Comparison of ENCODE assay signal across 15 cellular contexts in genomic region chr17:2151634-2152033, GRCh38.
"Had no signal": no experiment of that assay in that cellular context is flagged by ENCODE, and none has a peak within 500 bp of the region (broad histone marks: within the 10 kb centered on the region; RNA-seq: fewer than 3 reads in every experiment).

No MANE protein-coding gene starts in this region.

- H3K4me3 ChIP-seq: ascending aorta, colonic mucosa, ovary, suprapubic skin had no signal

- H3K27me3 ChIP-seq: ascending aorta, colonic mucosa, ovary, suprapubic skin had no signal

- H3K4me1 ChIP-seq: ascending aorta, colonic mucosa had no signal

- H3K9me3 Mint-ChIP-seq: activated naive CD8-positive, alpha-beta T cell treated with anti-CD3 and anti-CD28 coated beads, Interleukin-2, amount 50 U/mL, for 24 hours; activated T-cell treated with anti-CD3 and anti-CD28 coated beads, Interleukin-2, amount 50 U/mL, for 4 hours; T-helper 2 cell treated with Interferon-gamma antibody and Interleukin-4, amounts not matched to agents 5 μg/mL and 100 μg/mL, for 36 hours had no signal

- DNase-seq: activated gamma-delta T cell; activated naive CD8-positive, alpha-beta T cell treated with anti-CD3 and anti-CD28 coated beads, Interleukin-2, amount 50 U/mL, for 24 hours; activated T-cell treated with anti-CD3 and anti-CD28 coated beads, Interleukin-2, amount 50 U/mL, for 4 hours; colonic mucosa; effector CD8-positive, alpha-beta T cell; erythroblast; left colon; ovary; stimulated activated CD4-positive, alpha-beta T cell treated with anti-CD3 and anti-CD28 coated beads, Interleukin-2, amount 100 ng/mL, for 48 hours; stimulated activated CD8-positive, alpha-beta memory T cell treated with anti-CD3 and anti-CD28 coated beads, Interleukin-4, amount 100 ng/mL, for 48 hours; stimulated activated naive CD8-positive, alpha-beta T cell treated with anti-CD3 and anti-CD28 coated beads, Interleukin-15, Interleukin-2, amounts not matched to agents 100 U/mL and 50 U/mL, for 24 hours had no signal

- H3K4me3 Mint-ChIP-seq: activated naive CD8-positive, alpha-beta T cell treated with anti-CD3 and anti-CD28 coated beads, Interleukin-2, amount 50 U/mL, for 24 hours; activated T-cell treated with anti-CD3 and anti-CD28 coated beads, Interleukin-2, amount 50 U/mL, for 4 hours; T-helper 2 cell treated with Interferon-gamma antibody and Interleukin-4, amounts not matched to agents 5 μg/mL and 100 μg/mL, for 36 hours had no signal

- ATAC-seq: activated CD4-positive, CD25-positive, alpha-beta regulatory T cell treated with anti-CD3 and anti-CD28 coated beads, Interleukin-2, amount 50 U/mL, for 24 hours; activated naive CD8-positive, alpha-beta T cell treated with anti-CD3 and anti-CD28 coated beads, Interleukin-2, amount 50 U/mL, for 24 hours; activated T-cell treated with anti-CD3 and anti-CD28 coated beads, Interleukin-2, amount 50 U/mL, for 4 hours; left colon; stimulated activated naive CD8-positive, alpha-beta T cell treated with anti-CD3 and anti-CD28 coated beads, Interleukin-15, Interleukin-2, amounts not matched to agents 100 U/mL and 50 U/mL, for 24 hours had no signal

- H3K36me3 ChIP-seq: colonic mucosa, ovary had no signal

- H3K9me3 ChIP-seq: ascending aorta, colonic mucosa, ovary, suprapubic skin had no signal

- H3K27me3 Mint-ChIP-seq: activated naive CD8-positive, alpha-beta T cell treated with anti-CD3 and anti-CD28 coated beads, Interleukin-2, amount 50 U/mL, for 24 hours had no signal

- H3K27ac ChIP-seq: ascending aorta, colonic mucosa, ovary, suprapubic skin had no signal

- H3K27ac Mint-ChIP-seq: activated naive CD8-positive, alpha-beta T cell treated with anti-CD3 and anti-CD28 coated beads, Interleukin-2, amount 50 U/mL, for 24 hours had no signal
